In genomic region chr1:32797456-32797855, GRCh38 we compare ENCODE assay signal across 15 cellular contexts. TPM values are rescaled to one million over a fixed set of nuclear protein-coding genes. Genes with fewer than 3 reads are reported as not detected.
DNase-seq lines count a peak whose midpoint lies in the region; ATAC-seq, FAIRE-seq and TF ChIP-seq lines count a peak whose summit lies in the region.
"Had no signal": no experiment of that assay in that cellular context is flagged by ENCODE, and none has a peak within 500 bp of the region (broad histone marks: within the 10 kb centered on the region; RNA-seq: fewer than 3 reads in every experiment).

No MANE protein-coding gene starts in this region.

- H3K27me3 ChIP-seq in PC-3 (ENCODE audit: low read length), result no peaks in the 10 kb centered on the region
- no peaks in the 10 kb centered on the region for H3K27me3 ChIP-seq in ovary
- H3K27me3 ChIP-seq: gastroesophageal sphincter had no signal

- DNase-seq in activated CD4-positive, alpha-beta T cell treated with anti-CD3 and anti-CD28 coated beads, Interleukin-2, amount 10 ng/mL, durations not matched to agents 7 days and 5 days, result no peak
- no peak for DNase-seq in activated CD4-positive, alpha-beta T cell treated with anti-CD3 and anti-CD28 coated beads for 1 hour
- DNase-seq in PC-3 (peak; percentile 84), kidney (no peak), ovary (no peak), H54 (ENCODE audit: insufficient read length, low spot score) (no peak)
- no peak for DNase-seq in activated naive CD8-positive, alpha-beta T cell treated with anti-CD3 and anti-CD28 coated beads, Interleukin-2, amount 50 U/mL, for 24 hours
- DNase-seq in natural killer cell treated with Interleukin-12 subunit alpha and Interleukin-12 subunit beta and Interleukin-15 and Interleukin-18, amount 100 ng/mL, for 72 hours (ENCODE audit: low spot score), result no peak
- DNase-seq: activated CD4-positive, CD25-positive, alpha-beta regulatory T cell treated with anti-CD3 and anti-CD28 coated beads, Interleukin-2, amount 50 U/mL, for 72 hours; activated T-cell treated with anti-CD3 and anti-CD28 coated beads, Interleukin-2, amount 50 U/mL, for 48 hours; lower lobe of right lung; NCI-H1105 had no signal

- no peak for TF ChIP-seq CTCF in PC-3 (conservative IDR thresholded peaks at IDR 0.05; ENCODE audit: low read depth, low read length)
- TF ChIP-seq CTCF in kidney (IDR thresholded peaks at IDR 0.05; ENCODE audit: borderline replicate concordance, extremely low read depth, insufficient read depth), result no peak
- TF ChIP-seq CTCF in ovary (IDR thresholded peaks at IDR 0.05), result no peak

- peaks cover 63% of the 10 kb centered on the region for H3K4me1 Mint-ChIP-seq in activated CD4-positive, alpha-beta T cell treated with anti-CD3 and anti-CD28 coated beads, Interleukin-2, amount 10 ng/mL, durations not matched to agents 7 days and 5 days
- peaks cover 55% of the 10 kb centered on the region for H3K4me1 Mint-ChIP-seq in activated naive CD8-positive, alpha-beta T cell treated with anti-CD3 and anti-CD28 coated beads, Interleukin-2, amount 50 U/mL, for 24 hours
- H3K4me1 Mint-ChIP-seq in natural killer cell treated with Interleukin-12 subunit alpha and Interleukin-12 subunit beta and Interleukin-15 and Interleukin-18, amount 100 ng/mL, for 72 hours (ENCODE audit: low read depth in 2 of 2), result peaks cover 47 to 51% of the 10 kb centered on the region in 2 donors
- H3K4me1 Mint-ChIP-seq: nephron had no signal

- TF ChIP-seq POLR2A in ovary (IDR thresholded peaks at IDR 0.05) (no peak), H54 (IDR thresholded peaks at IDR 0.05; ENCODE audit: low read depth, low read length) (no peak)

- no peaks in the 10 kb centered on the region for H3K27me3 Mint-ChIP-seq in activated CD4-positive, alpha-beta T cell treated with anti-CD3 and anti-CD28 coated beads, Interleukin-2, amount 10 ng/mL, durations not matched to agents 7 days and 5 days
- H3K27me3 Mint-ChIP-seq in activated naive CD8-positive, alpha-beta T cell treated with anti-CD3 and anti-CD28 coated beads, Interleukin-2, amount 50 U/mL, for 24 hours, result no peaks in the 10 kb centered on the region
- H3K27me3 Mint-ChIP-seq in natural killer cell treated with Interleukin-12 subunit alpha and Interleukin-12 subunit beta and Interleukin-15 and Interleukin-18, amount 100 ng/mL, for 72 hours, result no peaks in the 10 kb centered on the region

- H3K36me3 ChIP-seq in PC-3 (ENCODE audit: low read depth, low read length) (peaks cover 13% of the 10 kb centered on the region; the same call in 1 of the 2 replicates), kidney (ENCODE audit: control insufficient read depth in 1 of 2, insufficient read depth in 2 of 2, low read length in 2 of 2) (peaks cover 4% of the 10 kb centered on the region in 2 donors), ovary (no peaks in the 10 kb centered on the region)

- H3K9ac ChIP-seq in PC-3 (ENCODE audit: low read length), result peak overlapping the region; percentile 70
- H3K9ac ChIP-seq in kidney (ENCODE audit: low read length in 2 of 2), result no peak overlapping the region

- no peaks in the 10 kb centered on the region for H3K9me2 ChIP-seq in PC-3 (replicated peaks; ENCODE audit: low read length)

- no peak overlapping the region for H3K4me3 Mint-ChIP-seq in activated CD4-positive, alpha-beta T cell treated with anti-CD3 and anti-CD28 coated beads, Interleukin-2, amount 10 ng/mL, durations not matched to agents 7 days and 5 days
- H3K4me3 Mint-ChIP-seq in activated naive CD8-positive, alpha-beta T cell treated with anti-CD3 and anti-CD28 coated beads, Interleukin-2, amount 50 U/mL, for 24 hours, result peak overlapping the region; percentile 17
- H3K4me3 Mint-ChIP-seq in natural killer cell treated with Interleukin-12 subunit alpha and Interleukin-12 subunit beta and Interleukin-15 and Interleukin-18, amount 100 ng/mL, for 72 hours, result peak overlapping the region; percentile 33
- H3K4me3 Mint-ChIP-seq: nephron had no signal

- peak overlapping the region; percentile 93 for H3K27ac ChIP-seq in PC-3 (ENCODE audit: low read length)
- H3K27ac ChIP-seq in kidney (ENCODE audit: low read depth in 2 of 2, low read length in 2 of 2), result no peak overlapping the region
- H3K27ac ChIP-seq in ovary, result no peak overlapping the region
- H3K27ac ChIP-seq: gastroesophageal sphincter, lower lobe of right lung had no signal

- CTCF ChIA-PET in activated CD4-positive, alpha-beta T cell treated with anti-CD3 and anti-CD28 coated beads, Interleukin-2, amount 10 ng/mL, durations not matched to agents 7 days and 5 days (lab: Charles Lee), result no interaction called here
- CTCF ChIA-PET in PC-3 (lab: Charles Lee), result no interaction called here

- H3K4me3 ChIP-seq in PC-3 (ENCODE audit: low read length) (peak overlapping the region; percentile 44), kidney (ENCODE audit: low read length in 2 of 2) (no peak overlapping the region), ovary (no peak overlapping the region)
- H3K4me3 ChIP-seq: gastroesophageal sphincter, lower lobe of right lung had no signal

- peak overlapping the region; percentile 52 for H3K27ac Mint-ChIP-seq in activated CD4-positive, alpha-beta T cell treated with anti-CD3 and anti-CD28 coated beads, Interleukin-2, amount 10 ng/mL, durations not matched to agents 7 days and 5 days
- H3K27ac Mint-ChIP-seq in activated naive CD8-positive, alpha-beta T cell treated with anti-CD3 and anti-CD28 coated beads, Interleukin-2, amount 50 U/mL, for 24 hours, result peak overlapping the region; percentile 71
- H3K27ac Mint-ChIP-seq in natural killer cell treated with Interleukin-12 subunit alpha and Interleukin-12 subunit beta and Interleukin-15 and Interleukin-18, amount 100 ng/mL, for 72 hours, result peak overlapping the region; percentile 84 to 86
- H3K27ac Mint-ChIP-seq: nephron had no signal

- H3K9me3 Mint-ChIP-seq in activated CD4-positive, alpha-beta T cell treated with anti-CD3 and anti-CD28 coated beads, Interleukin-2, amount 10 ng/mL, durations not matched to agents 7 days and 5 days, result no peaks in the 10 kb centered on the region
- H3K9me3 Mint-ChIP-seq in activated naive CD8-positive, alpha-beta T cell treated with anti-CD3 and anti-CD28 coated beads, Interleukin-2, amount 50 U/mL, for 24 hours, result no peaks in the 10 kb centered on the region
- no peaks in the 10 kb centered on the region for H3K9me3 Mint-ChIP-seq in natural killer cell treated with Interleukin-12 subunit alpha and Interleukin-12 subunit beta and Interleukin-15 and Interleukin-18, amount 100 ng/mL, for 72 hours
- H3K9me3 Mint-ChIP-seq: nephron had no signal

- peaks cover 31% of the 10 kb centered on the region for H3F3A ChIP-seq in PC-3 (ENCODE audit: low read length, unreplicated experiment)

- intact Hi-C loops in PC-3 (cut with micrococcal nuclease), result no loop called here
- intact Hi-C loops in kidney (cut with DNase I), result no loop called here
- intact Hi-C loops in ovary (cut with DNase I), result no loop called here

- 93 to 97% (median 96%) methylated on average over 1 of the region's 1 CpG for WGBS in ovary, 3 donors

- no TSS peak for BruUV-seq in PC-3 (replicated peaks; lab: Mats Ljungman, UMichigan)

- H3K4me1 ChIP-seq in PC-3 (ENCODE audit: insufficient read depth, low read length), result peaks cover 66% of the 10 kb centered on the region
- H3K4me1 ChIP-seq in kidney (ENCODE audit: control insufficient read depth in 1 of 2, insufficient read depth in 1 of 2, low read depth in 1 of 2, low read length in 2 of 2), result no peaks in the 10 kb centered on the region
- peaks cover 1% of the 10 kb centered on the region for H3K4me1 ChIP-seq in ovary (ENCODE audit: insufficient read depth)
- H3K4me1 ChIP-seq: gastroesophageal sphincter, lower lobe of right lung had no signal

- peaks cover 29% of the 10 kb centered on the region for H3K79me2 ChIP-seq in PC-3 (ENCODE audit: low read length)

- no peak for TF ChIP-seq EP300 in ovary (IDR thresholded peaks at IDR 0.05)

- no peaks in the 10 kb centered on the region for H3K9me3 ChIP-seq in PC-3 (ENCODE audit: low read length)
- no peaks in the 10 kb centered on the region for H3K9me3 ChIP-seq in kidney (ENCODE audit: control insufficient read depth in 1 of 2, low read length in 2 of 2)
- H3K9me3 ChIP-seq in ovary, result no peaks in the 10 kb centered on the region
- H3K9me3 ChIP-seq: gastroesophageal sphincter, lower lobe of right lung had no signal

- peak; percentile 39 for ATAC-seq in PC-3
- ATAC-seq in activated naive CD8-positive, alpha-beta T cell treated with anti-CD3 and anti-CD28 coated beads, Interleukin-2, amount 50 U/mL, for 24 hours, result no peak
- ATAC-seq in natural killer cell treated with Interleukin-12 subunit alpha and Interleukin-12 subunit beta and Interleukin-15 and Interleukin-18, amount 100 ng/mL, for 72 hours, result no peak
- ATAC-seq: gastroesophageal sphincter, lower lobe of right lung had no signal

- no peak overlapping the region for H2AFZ ChIP-seq in PC-3 (ENCODE audit: low read length)

- 0 out of 2 replicates have a peak, but pooled peaks cover 3% of the 10 kb centered on the region for H4K20me1 ChIP-seq in PC-3 (ENCODE audit: low read length)

- POLR2A ChIA-PET in activated CD4-positive, alpha-beta T cell treated with anti-CD3 and anti-CD28 coated beads, Interleukin-2, amount 10 ng/mL, durations not matched to agents 7 days and 5 days (lab: Charles Lee), result no interaction called here
- POLR2A ChIA-PET in PC-3 (lab: Charles Lee; ENCODE audit: unreplicated experiment), result no interaction called here

- H3K4me2 ChIP-seq in PC-3 (ENCODE audit: low read length), result peak overlapping the region; percentile 76

- peaks cover 58% of the 10 kb centered on the region for H3K36me3 Mint-ChIP-seq in activated CD4-positive, alpha-beta T cell treated with anti-CD3 and anti-CD28 coated beads, Interleukin-2, amount 10 ng/mL, durations not matched to agents 7 days and 5 days (ENCODE audit: low read depth)
- H3K36me3 Mint-ChIP-seq in activated naive CD8-positive, alpha-beta T cell treated with anti-CD3 and anti-CD28 coated beads, Interleukin-2, amount 50 U/mL, for 24 hours (ENCODE audit: low read depth), result peaks cover 62% of the 10 kb centered on the region
- peaks cover 32% of the 10 kb centered on the region for H3K36me3 Mint-ChIP-seq in natural killer cell treated with Interleukin-12 subunit alpha and Interleukin-12 subunit beta and Interleukin-15 and Interleukin-18, amount 100 ng/mL, for 72 hours

- FAIRE-seq in kidney (lab: Jason Lieb, UNC), result no peak
- FAIRE-seq in H54 (lab: Jason Lieb, UNC), result no peak
- FAIRE-seq: urothelium cell line had no signal

RNA-seq across cellular contexts. Expression of gene YARS1, which starts 19.7 kb away (rescaled TPM):
- total RNA-seq in activated CD4-positive, alpha-beta T cell treated with anti-CD3 and anti-CD28 coated beads, Interleukin-2, amount 10 ng/mL, durations not matched to agents 7 days and 5 days, result 100 to 1,000 TPM; 167 to 196 TPM
- total RNA-seq in PC-3 (2014; rRNA removed) (108 and 115 TPM in 2 replicates), kidney (86.1 TPM), ovary (100 to 1,000 TPM in 1 of 7 donors, 10 to 100 TPM in 6; 19.8 to 272 (median 46.2) TPM)
- 100 to 1,000 TPM; 228 to 274 TPM for total RNA-seq in natural killer cell treated with Interleukin-12 subunit alpha and Interleukin-12 subunit beta and Interleukin-15 and Interleukin-18, amount 100 ng/mL, for 72 hours
- polyA plus RNA-seq in kidney (ENCODE audit: insufficient read depth, low read depth, low replicate concordance) (24.8 TPM), ovary (10 to 100 TPM; 23.6 to 95.2 TPM)

RNA-seq across cellular contexts. Expression of gene S100PBP, which starts 20.0 kb away (rescaled TPM):
- 10 to 100 TPM; 58.0 to 65.8 TPM for total RNA-seq in activated CD4-positive, alpha-beta T cell treated with anti-CD3 and anti-CD28 coated beads, Interleukin-2, amount 10 ng/mL, durations not matched to agents 7 days and 5 days
- 13.2 and 13.8 TPM in 2 replicates for total RNA-seq in PC-3 (2014; rRNA removed)
- 10 to 100 TPM; 31.0 to 54.9 TPM for total RNA-seq in natural killer cell treated with Interleukin-12 subunit alpha and Interleukin-12 subunit beta and Interleukin-15 and Interleukin-18, amount 100 ng/mL, for 72 hours
- 40.1 TPM for total RNA-seq in kidney
- polyA plus RNA-seq in kidney (ENCODE audit: insufficient read depth, low read depth, low replicate concordance), result 14.3 TPM
- 10 to 100 TPM; 24.8 to 64.2 (median 42.6) TPM for total RNA-seq in ovary
- polyA plus RNA-seq in ovary, result 10 to 100 TPM; 18.1 to 47.0 TPM
